8 cellular contexts compared by ENCODE assay signal in genomic region chr19:44072543-44073401, GRCh38. TPM values are rescaled to one million over a fixed set of nuclear protein-coding genes. Genes with fewer than 3 reads are reported as not detected.
DNase-seq lines count a peak whose midpoint lies in the region; ATAC-seq and TF ChIP-seq lines count a peak whose summit lies in the region.

No MANE protein-coding gene starts in this region.

- no peak for ATAC-seq in DND-41 (ENCODE audit: insufficient read depth, low read depth)
- ATAC-seq in activated CD4-positive, CD25-positive, alpha-beta regulatory T cell treated with anti-CD3 and anti-CD28 coated beads, Interleukin-2, amount 50 U/mL, for 24 hours, result no peak

- peak overlapping the region; percentile 73 to 92 for H3K4me3 ChIP-seq in DND-41 (ENCODE audit: low read depth in 1 of 2, low read length in 2 of 2)
- peak overlapping the region; percentile 53 for H3K4me3 ChIP-seq in MG63
- peak overlapping the region; percentile 44 to 58 for H3K4me3 ChIP-seq in uterus

- H3K27me3 ChIP-seq in DND-41 (ENCODE audit: insufficient read depth, low read length, poor library complexity) (no peaks in the 10 kb centered on the region), MG63 (no peaks in the 10 kb centered on the region), uterus (no peaks in the 10 kb centered on the region)

- H3K4me1 ChIP-seq in DND-41 (ENCODE audit: insufficient read depth, low read length) (peaks cover 30% of the 10 kb centered on the region), uterus (no peaks in the 10 kb centered on the region)

- H3K27ac ChIP-seq in DND-41 (ENCODE audit: low read length) (peak overlapping the region; percentile 75), uterus (peak overlapping the region in 1 of 2 donors; percentile 59)

- H3K27ac Mint-ChIP-seq in dendritic cell treated with granulocyte-macrophage colony-stimulating factor and Interleukin-4, amounts not matched to agents 40 ng/mL and 50 ng/mL, for 4 days, result peak overlapping the region; percentile 84
- no peak overlapping the region for H3K27ac Mint-ChIP-seq in mesothelial cell of epicardium

- intact Hi-C loops in dendritic cell treated with granulocyte-macrophage colony-stimulating factor and Interleukin-4, amounts not matched to agents 40 ng/mL and 50 ng/mL, for 4 days (cut with micrococcal nuclease), result loop anchor here (1.0 to 2.0 kb wide), 4 partner anchors 20 to 47 kb away; partner anchors contain the start of genes ZNF222, ZNF223, ZNF224 and ZNF225
- intact Hi-C loops in uterus (cut with DNase I; ENCODE audit: low total_unique reads), result no loop called here

- peaks cover 3% of the 10 kb centered on the region for H3K9me3 ChIP-seq in DND-41 (ENCODE audit: insufficient read depth, low read length, severe bottlenecking)
- H3K9me3 ChIP-seq in MG63, result peaks cover 8% of the 10 kb centered on the region; the same call in 1 of the 2 replicates
- H3K9me3 ChIP-seq in uterus, result no peaks in the 10 kb centered on the region

- H4K20me1 ChIP-seq in DND-41 (ENCODE audit: insufficient read depth, low read length), result no peaks in the 10 kb centered on the region

- H3K36me3 Mint-ChIP-seq in dendritic cell treated with granulocyte-macrophage colony-stimulating factor and Interleukin-4, amounts not matched to agents 40 ng/mL and 50 ng/mL, for 4 days (ENCODE audit: low read depth), result peaks cover 36% of the 10 kb centered on the region
- H3K36me3 Mint-ChIP-seq in mesothelial cell of epicardium, result peaks cover 43% of the 10 kb centered on the region

- H3K4me3 Mint-ChIP-seq in dendritic cell treated with granulocyte-macrophage colony-stimulating factor and Interleukin-4, amounts not matched to agents 40 ng/mL and 50 ng/mL, for 4 days, result peak overlapping the region; percentile 90
- peak overlapping the region; percentile 92 for H3K4me3 Mint-ChIP-seq in mesothelial cell of epicardium

- H3K27me3 Mint-ChIP-seq in dendritic cell treated with granulocyte-macrophage colony-stimulating factor and Interleukin-4, amounts not matched to agents 40 ng/mL and 50 ng/mL, for 4 days, result peaks cover 6% of the 10 kb centered on the region
- H3K27me3 Mint-ChIP-seq in mesothelial cell of epicardium (ENCODE audit: low read depth), result no peaks in the 10 kb centered on the region

- H3K9ac ChIP-seq in DND-41 (ENCODE audit: low read depth, low read length), result peak overlapping the region; percentile 64

- H3K4me2 ChIP-seq in DND-41 (ENCODE audit: insufficient read depth, low read length), result peak overlapping the region; percentile 94

- H3K9me3 Mint-ChIP-seq in dendritic cell treated with granulocyte-macrophage colony-stimulating factor and Interleukin-4, amounts not matched to agents 40 ng/mL and 50 ng/mL, for 4 days, result peaks cover 51% of the 10 kb centered on the region
- H3K9me3 Mint-ChIP-seq in mesothelial cell of epicardium, result peaks cover 35% of the 10 kb centered on the region

- peaks cover 21% of the 10 kb centered on the region for H3K4me1 Mint-ChIP-seq in dendritic cell treated with granulocyte-macrophage colony-stimulating factor and Interleukin-4, amounts not matched to agents 40 ng/mL and 50 ng/mL, for 4 days (ENCODE audit: low read depth)
- H3K4me1 Mint-ChIP-seq in mesothelial cell of epicardium, result peaks cover 19% of the 10 kb centered on the region

- TF ChIP-seq CTCF in DND-41 (IDR thresholded peaks at IDR 0.05; ENCODE audit: borderline replicate concordance, extremely low read depth, low read length, poor library complexity, severe bottlenecking), result peak; percentile 39
- TF ChIP-seq CTCF in mesothelial cell of epicardium (IDR thresholded peaks at IDR 0.05; ENCODE audit: unreplicated experiment), result no peak
- TF ChIP-seq CTCF in uterus (IDR thresholded peaks at IDR 0.05), result no peak

- peak; percentile 17 for DNase-seq in DND-41
- no peak for DNase-seq in MG63
- DNase-seq in mesothelial cell of epicardium (ENCODE audit: low spot score in 2 of 2, unreplicated experiment in 2 of 2), result no peak
- DNase-seq in uterus, result no peak
- DNase-seq in DMS114 treated with DMSO at 0.1 percent for 48 hours (lab: John Stamatoyannopoulos, UW; ENCODE audit: unreplicated experiment), result no peak
- no peak for DNase-seq in DMS 273 treated with DMSO at 0.1 percent for 48 hours (lab: John Stamatoyannopoulos, UW)

- peak overlapping the region; percentile 99 for H2AFZ ChIP-seq in DND-41 (ENCODE audit: low read depth, low read length)

- H3K36me3 ChIP-seq in DND-41 (ENCODE audit: insufficient read depth, low read length) (peaks cover 13% of the 10 kb centered on the region; the same call in 1 of the 2 replicates), MG63 (no peaks in the 10 kb centered on the region), uterus (no peaks in the 10 kb centered on the region)

- no peak for TF ChIP-seq POLR2A in uterus (IDR thresholded peaks at IDR 0.05)

- H3K79me2 ChIP-seq in DND-41 (ENCODE audit: insufficient read depth, low read length), result peaks cover 26% of the 10 kb centered on the region

RNA-seq across cellular contexts. Expression of gene ZNF284, which starts 0.8 kb away (rescaled TPM):
- 1.4 and 1.7 TPM in 2 replicates for total RNA-seq in MG63 (2014; rRNA removed; shearing (Covaris generic); ENCODE audit: low replicate concordance)
- total RNA-seq in mesothelial cell of epicardium, result 5.0 to 5.6 TPM (median 5.3 TPM) in 3 replicates
- 1 to 10 TPM in 2 of 4 donors, under 1 TPM in 2; under 0.01 to 6.3 (median 1.8) TPM for total RNA-seq in uterus

RNA-seq across cellular contexts. Expression of gene ZNF223, which starts 20.9 kb away (rescaled TPM):
- 0.63 and 2.9 TPM in 2 replicates for total RNA-seq in MG63 (2014; rRNA removed; shearing (Covaris generic); ENCODE audit: low replicate concordance)
- 9.2 to 10.3 TPM (median 9.9 TPM) in 3 replicates for total RNA-seq in mesothelial cell of epicardium
- 10 to 100 TPM in 2 of 4 donors, 1 to 10 TPM in 2; 3.6 to 48.5 (median 12.9) TPM for total RNA-seq in uterus

RNA-seq across cellular contexts. Expression of gene ZNF224, which starts 21.4 kb away (rescaled TPM):
- 7.7 and 17.1 TPM in 2 replicates for total RNA-seq in MG63 (2014; rRNA removed; shearing (Covaris generic); ENCODE audit: low replicate concordance)
- total RNA-seq in mesothelial cell of epicardium (39.1 to 42.0 TPM (median 42.0 TPM) in 3 replicates), uterus (10 to 100 TPM in 3 of 4 donors, 1 to 10 TPM in 1; 7.4 to 59.7 (median 37.1) TPM)

RNA-seq across cellular contexts. Expression of gene ZNF225, which starts 40.4 kb away (rescaled TPM):
- total RNA-seq in MG63 (2014; rRNA removed; shearing (Covaris generic); ENCODE audit: low replicate concordance), result 1.3 and 3.1 TPM in 2 replicates
- total RNA-seq in mesothelial cell of epicardium (7.2 to 7.9 TPM (median 7.4 TPM) in 3 replicates), uterus (10 to 100 TPM in 1 of 4 donors, 1 to 10 TPM in 2, under 1 TPM in 1; 0.29 to 18.5 (median 4.9) TPM)

RNA-seq across cellular contexts. Expression of gene ZNF222, which starts 47.6 kb away (rescaled TPM):
- 2.2 and 9.1 TPM in 2 replicates for total RNA-seq in MG63 (2014; rRNA removed; shearing (Covaris generic); ENCODE audit: low replicate concordance)
- total RNA-seq in mesothelial cell of epicardium, result 7.6 to 8.1 TPM (median 7.8 TPM) in 3 replicates
- 1 to 10 TPM in 2 of 4 donors, under 1 TPM in 2; 0.29 to 9.1 (median 1.0) TPM for total RNA-seq in uterus
